8 cellular contexts compared by ENCODE assay signal in genomic region chr2:61018319-61018750, GRCh38.
DNase-seq lines count a peak whose midpoint lies in the region; ATAC-seq, FAIRE-seq and TF ChIP-seq lines count a peak whose summit lies in the region.

No MANE protein-coding gene starts in this region.

- DNase-seq in activated naive CD4-positive, alpha-beta T cell (lab: John Stamatoyannopoulos, UW): no peak
- DNase-seq in RCC 7860 (ENCODE audit: low spot score) (peak; percentile 22), epithelial cell of esophagus (ENCODE audit: low read depth) (peak; percentile 74), GM19240 (ENCODE audit: insufficient read length, low spot score) (no peak)

- no peaks in the 10 kb centered on the region for H3K9me3 ChIP-seq in parathyroid adenoma (ENCODE audit: control insufficient read depth, low read length)

- H3K79me2 ChIP-seq in parathyroid adenoma: peaks cover 35% of the 10 kb centered on the region

- H3K4me3 Mint-ChIP-seq in activated naive CD4-positive, alpha-beta T cell treated with anti-CD3 and anti-CD28 coated beads, Interleukin-2, amount 50 U/mL, for 24 hours: peak overlapping the region; percentile 99

- H3K36me3 ChIP-seq in parathyroid adenoma (ENCODE audit: control insufficient read depth, insufficient read depth, low read length): peaks cover 5% of the 10 kb centered on the region

- H3K4me3 ChIP-seq in epithelial cell of esophagus (ENCODE audit: low read length) (peak overlapping the region; percentile 96), parathyroid adenoma (ENCODE audit: low read depth, low read length) (peak overlapping the region; percentile 94)

- no peaks in the 10 kb centered on the region for H3K4me1 ChIP-seq in parathyroid adenoma

- no peak for ATAC-seq in HG02763 (IDR thresholded peaks at IDR 0.05; ENCODE audit: unreplicated experiment)
- no peak for ATAC-seq in HG02642 (IDR thresholded peaks at IDR 0.05; ENCODE audit: poor library complexity, unreplicated experiment)

- H3K36me3 Mint-ChIP-seq in activated naive CD4-positive, alpha-beta T cell treated with anti-CD3 and anti-CD28 coated beads, Interleukin-2, amount 50 U/mL, for 24 hours: peaks cover 3% of the 10 kb centered on the region

- peak overlapping the region; percentile 99 for H3K27ac Mint-ChIP-seq in activated naive CD4-positive, alpha-beta T cell treated with anti-CD3 and anti-CD28 coated beads, Interleukin-2, amount 50 U/mL, for 24 hours

- TF ChIP-seq CTCF in epithelial cell of esophagus (IDR thresholded peaks at IDR 0.05; ENCODE audit: insufficient read depth, low read depth, low read length, missing control alignments): no peak
- TF ChIP-seq CTCF in parathyroid adenoma (IDR thresholded peaks at IDR 0.05): no peak

- FAIRE-seq in RCC 7860 (lab: Jason Lieb, UNC): no peak

- H3K9ac ChIP-seq in parathyroid adenoma: no peak overlapping the region

- H3K27me3 ChIP-seq in parathyroid adenoma (ENCODE audit: control insufficient read depth, insufficient read depth, low read length): no peaks in the 10 kb centered on the region

- H3K4me2 ChIP-seq in parathyroid adenoma (ENCODE audit: low read length): peak overlapping the region; percentile 87

- no peaks in the 10 kb centered on the region for H3K9me3 Mint-ChIP-seq in activated naive CD4-positive, alpha-beta T cell treated with anti-CD3 and anti-CD28 coated beads, Interleukin-2, amount 50 U/mL, for 24 hours

- H2AFZ ChIP-seq in parathyroid adenoma: peak overlapping the region; percentile 91

- H3K4me1 Mint-ChIP-seq in activated naive CD4-positive, alpha-beta T cell treated with anti-CD3 and anti-CD28 coated beads, Interleukin-2, amount 50 U/mL, for 24 hours: peaks cover 62% of the 10 kb centered on the region

- H3K27me3 Mint-ChIP-seq in activated naive CD4-positive, alpha-beta T cell treated with anti-CD3 and anti-CD28 coated beads, Interleukin-2, amount 50 U/mL, for 24 hours: no peaks in the 10 kb centered on the region

- H3K27ac ChIP-seq in parathyroid adenoma: peak overlapping the region; percentile 85

Comparison
In these comparisons a context has a peak if more than half of its experiments do, and no peak if none do; other contexts are left out.
1. DNase-seq: peak in RCC 7860 (single experiment) and epithelial cell of esophagus (single experiment); none in activated naive CD4-positive, alpha-beta T cell (0 of 4) and GM19240 (single experiment).